1 cellular context compared by ENCODE assay signal in the genomic region with DNA sequence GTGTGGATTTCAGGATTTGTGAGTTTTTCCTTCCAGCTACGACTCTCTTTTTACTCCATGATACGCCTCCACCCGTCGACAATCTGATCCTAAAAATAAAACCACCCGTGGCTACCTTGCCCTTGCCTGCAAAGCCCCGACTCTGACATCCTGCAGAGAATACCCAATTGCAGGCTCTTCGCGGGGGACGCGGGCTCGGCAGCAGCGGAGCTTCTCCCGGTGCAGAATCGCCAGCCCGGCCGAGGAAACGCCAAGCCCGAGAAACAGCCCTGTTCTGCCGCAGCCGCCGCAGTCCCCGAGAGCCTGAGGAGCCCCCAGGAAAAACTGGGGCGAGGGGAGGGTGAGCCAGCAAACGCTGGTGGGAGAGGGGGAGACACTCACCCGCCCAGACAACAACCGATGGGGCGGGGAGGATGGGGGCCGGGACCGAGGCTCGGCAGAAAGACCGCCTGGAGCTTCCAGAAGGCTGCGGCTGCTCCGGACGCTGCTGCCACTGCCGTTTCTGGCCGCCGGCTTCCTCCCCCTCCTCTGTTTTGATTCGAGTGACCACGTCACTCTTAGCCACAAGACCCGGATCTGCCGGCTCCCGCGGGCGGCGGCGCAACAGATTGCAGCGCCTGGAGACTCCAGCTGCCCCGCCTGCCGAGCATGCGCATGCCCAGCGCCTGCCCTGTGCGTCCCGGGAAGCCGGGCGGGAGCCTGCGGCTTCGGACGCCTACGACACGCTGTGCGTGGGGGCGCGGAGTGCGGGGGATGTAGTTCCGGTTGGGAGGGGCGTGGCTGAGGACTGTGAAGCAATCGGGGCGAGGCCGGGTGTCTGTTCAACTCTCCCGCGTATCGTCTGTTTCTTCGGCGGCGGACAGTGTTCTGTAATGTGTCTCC.
A peak's percentile ranks its signal among the peaks of the same experiment; 100 is the strongest.
TF ChIP-seq lines count a peak whose summit lies in the region.

A gene (minus strand): TSS at position 508 of the 882 bp plus-strand sequence. CDS start 33,720 bp downstream, outside the sequence.

TF ChIP-seq in K562, 482 proteins besides CTCF, POLR2A, EP300 and RAD21 (continued from another document and continues in another):
- TF ChIP-seq, protein P1, sequence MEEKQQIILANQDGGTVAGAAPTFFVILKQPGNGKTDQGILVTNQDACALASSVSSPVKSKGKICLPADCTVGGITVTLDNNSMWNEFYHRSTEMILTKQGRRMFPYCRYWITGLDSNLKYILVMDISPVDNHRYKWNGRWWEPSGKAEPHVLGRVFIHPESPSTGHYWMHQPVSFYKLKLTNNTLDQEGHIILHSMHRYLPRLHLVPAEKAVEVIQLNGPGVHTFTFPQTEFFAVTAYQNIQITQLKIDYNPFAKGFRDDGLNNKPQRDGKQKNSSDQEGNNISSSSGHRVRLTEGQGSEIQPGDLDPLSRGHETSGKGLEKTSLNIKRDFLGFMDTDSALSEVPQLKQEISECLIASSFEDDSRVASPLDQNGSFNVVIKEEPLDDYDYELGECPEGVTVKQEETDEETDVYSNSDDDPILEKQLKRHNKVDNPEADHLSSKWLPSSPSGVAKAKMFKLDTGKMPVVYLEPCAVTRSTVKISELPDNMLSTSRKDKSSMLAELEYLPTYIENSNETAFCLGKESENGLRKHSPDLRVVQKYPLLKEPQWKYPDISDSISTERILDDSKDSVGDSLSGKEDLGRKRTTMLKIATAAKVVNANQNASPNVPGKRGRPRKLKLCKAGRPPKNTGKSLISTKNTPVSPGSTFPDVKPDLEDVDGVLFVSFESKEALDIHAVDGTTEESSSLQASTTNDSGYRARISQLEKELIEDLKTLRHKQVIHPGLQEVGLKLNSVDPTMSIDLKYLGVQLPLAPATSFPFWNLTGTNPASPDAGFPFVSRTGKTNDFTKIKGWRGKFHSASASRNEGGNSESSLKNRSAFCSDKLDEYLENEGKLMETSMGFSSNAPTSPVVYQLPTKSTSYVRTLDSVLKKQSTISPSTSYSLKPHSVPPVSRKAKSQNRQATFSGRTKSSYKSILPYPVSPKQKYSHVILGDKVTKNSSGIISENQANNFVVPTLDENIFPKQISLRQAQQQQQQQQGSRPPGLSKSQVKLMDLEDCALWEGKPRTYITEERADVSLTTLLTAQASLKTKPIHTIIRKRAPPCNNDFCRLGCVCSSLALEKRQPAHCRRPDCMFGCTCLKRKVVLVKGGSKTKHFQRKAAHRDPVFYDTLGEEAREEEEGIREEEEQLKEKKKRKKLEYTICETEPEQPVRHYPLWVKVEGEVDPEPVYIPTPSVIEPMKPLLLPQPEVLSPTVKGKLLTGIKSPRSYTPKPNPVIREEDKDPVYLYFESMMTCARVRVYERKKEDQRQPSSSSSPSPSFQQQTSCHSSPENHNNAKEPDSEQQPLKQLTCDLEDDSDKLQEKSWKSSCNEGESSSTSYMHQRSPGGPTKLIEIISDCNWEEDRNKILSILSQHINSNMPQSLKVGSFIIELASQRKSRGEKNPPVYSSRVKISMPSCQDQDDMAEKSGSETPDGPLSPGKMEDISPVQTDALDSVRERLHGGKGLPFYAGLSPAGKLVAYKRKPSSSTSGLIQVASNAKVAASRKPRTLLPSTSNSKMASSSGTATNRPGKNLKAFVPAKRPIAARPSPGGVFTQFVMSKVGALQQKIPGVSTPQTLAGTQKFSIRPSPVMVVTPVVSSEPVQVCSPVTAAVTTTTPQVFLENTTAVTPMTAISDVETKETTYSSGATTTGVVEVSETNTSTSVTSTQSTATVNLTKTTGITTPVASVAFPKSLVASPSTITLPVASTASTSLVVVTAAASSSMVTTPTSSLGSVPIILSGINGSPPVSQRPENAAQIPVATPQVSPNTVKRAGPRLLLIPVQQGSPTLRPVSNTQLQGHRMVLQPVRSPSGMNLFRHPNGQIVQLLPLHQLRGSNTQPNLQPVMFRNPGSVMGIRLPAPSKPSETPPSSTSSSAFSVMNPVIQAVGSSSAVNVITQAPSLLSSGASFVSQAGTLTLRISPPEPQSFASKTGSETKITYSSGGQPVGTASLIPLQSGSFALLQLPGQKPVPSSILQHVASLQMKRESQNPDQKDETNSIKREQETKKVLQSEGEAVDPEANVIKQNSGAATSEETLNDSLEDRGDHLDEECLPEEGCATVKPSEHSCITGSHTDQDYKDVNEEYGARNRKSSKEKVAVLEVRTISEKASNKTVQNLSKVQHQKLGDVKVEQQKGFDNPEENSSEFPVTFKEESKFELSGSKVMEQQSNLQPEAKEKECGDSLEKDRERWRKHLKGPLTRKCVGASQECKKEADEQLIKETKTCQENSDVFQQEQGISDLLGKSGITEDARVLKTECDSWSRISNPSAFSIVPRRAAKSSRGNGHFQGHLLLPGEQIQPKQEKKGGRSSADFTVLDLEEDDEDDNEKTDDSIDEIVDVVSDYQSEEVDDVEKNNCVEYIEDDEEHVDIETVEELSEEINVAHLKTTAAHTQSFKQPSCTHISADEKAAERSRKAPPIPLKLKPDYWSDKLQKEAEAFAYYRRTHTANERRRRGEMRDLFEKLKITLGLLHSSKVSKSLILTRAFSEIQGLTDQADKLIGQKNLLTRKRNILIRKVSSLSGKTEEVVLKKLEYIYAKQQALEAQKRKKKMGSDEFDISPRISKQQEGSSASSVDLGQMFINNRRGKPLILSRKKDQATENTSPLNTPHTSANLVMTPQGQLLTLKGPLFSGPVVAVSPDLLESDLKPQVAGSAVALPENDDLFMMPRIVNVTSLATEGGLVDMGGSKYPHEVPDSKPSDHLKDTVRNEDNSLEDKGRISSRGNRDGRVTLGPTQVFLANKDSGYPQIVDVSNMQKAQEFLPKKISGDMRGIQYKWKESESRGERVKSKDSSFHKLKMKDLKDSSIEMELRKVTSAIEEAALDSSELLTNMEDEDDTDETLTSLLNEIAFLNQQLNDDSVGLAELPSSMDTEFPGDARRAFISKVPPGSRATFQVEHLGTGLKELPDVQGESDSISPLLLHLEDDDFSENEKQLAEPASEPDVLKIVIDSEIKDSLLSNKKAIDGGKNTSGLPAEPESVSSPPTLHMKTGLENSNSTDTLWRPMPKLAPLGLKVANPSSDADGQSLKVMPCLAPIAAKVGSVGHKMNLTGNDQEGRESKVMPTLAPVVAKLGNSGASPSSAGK (IDR thresholded peaks at IDR 0.05) = peak; percentile 90
- TF ChIP-seq ESRRA (IDR thresholded peaks at IDR 0.05; ENCODE audit: borderline replicate concordance, low read depth) (peak; percentile 79; the same call in 1 of the 2 replicates), SAP30 (IDR thresholded peaks at IDR 0.05; ENCODE audit: borderline replicate concordance, insufficient read depth, low read depth, low read length, poor library complexity, severe bottlenecking) (peak; percentile 33), KLF13 (tag; IDR thresholded peaks at IDR 0.05; ENCODE audit: borderline replicate concordance, low read depth) (peak; percentile 92; the same call in 1 of the 2 replicates), CTBP1 (IDR thresholded peaks at IDR 0.05; ENCODE audit: borderline replicate concordance) (peak; percentile 81), CBFA2T3 (IDR thresholded peaks at IDR 0.05) (peak; percentile 50; the same call in 1 of the 2 replicates), PHF8 (IDR thresholded peaks at IDR 0.05; ENCODE audit: borderline replicate concordance, low read length) (peak; percentile 85; the same call in 1 of the 2 replicates), TAF7 (tag; IDR thresholded peaks at IDR 0.05) (peak; percentile 70), SMAD4 (CRISPR knock-in tag; conservative IDR thresholded peaks at IDR 0.05) (peak; percentile 79), MTA1 (IDR thresholded peaks at IDR 0.05; ENCODE audit: borderline replicate concordance) (0 out of 2 replicates have a peak, but pooled peaks have one; percentile 21), MYNN (IDR thresholded peaks at IDR 0.05) (peak; percentile 15; the same call in 1 of the 2 replicates), MYNN (CRISPR knock-in tag; IDR thresholded peaks at IDR 0.05) (no peak), POLR3G (IDR thresholded peaks at IDR 0.05; ENCODE audit: extremely low read depth, insufficient read length, insufficient replicate concordance) (no peak), CXXC5 (CRISPR knock-in tag; IDR thresholded peaks at IDR 0.05) (peak; percentile 100), L3MBTL2 (IDR thresholded peaks at IDR 0.05) (peak; percentile 96), ZFP36 (IDR thresholded peaks at IDR 0.05; ENCODE audit: low read depth, low read length, partially characterized antibody) (peak; percentile 1), LCOR (CRISPR knock-in tag; IDR thresholded peaks at IDR 0.05) (peak; percentile 69), RFX7 (CRISPR knock-in tag; IDR thresholded peaks at IDR 0.05) (no peak), NCOA6 (IDR thresholded peaks at IDR 0.05) (peak; percentile 75; the same call in 1 of the 2 replicates), TAF1 (IDR thresholded peaks at IDR 0.05; ENCODE audit: control insufficient read depth, extremely low read depth, insufficient read depth, low read length, severe bottlenecking) (peak; percentile 74)
- TF ChIP-seq, protein P2, sequence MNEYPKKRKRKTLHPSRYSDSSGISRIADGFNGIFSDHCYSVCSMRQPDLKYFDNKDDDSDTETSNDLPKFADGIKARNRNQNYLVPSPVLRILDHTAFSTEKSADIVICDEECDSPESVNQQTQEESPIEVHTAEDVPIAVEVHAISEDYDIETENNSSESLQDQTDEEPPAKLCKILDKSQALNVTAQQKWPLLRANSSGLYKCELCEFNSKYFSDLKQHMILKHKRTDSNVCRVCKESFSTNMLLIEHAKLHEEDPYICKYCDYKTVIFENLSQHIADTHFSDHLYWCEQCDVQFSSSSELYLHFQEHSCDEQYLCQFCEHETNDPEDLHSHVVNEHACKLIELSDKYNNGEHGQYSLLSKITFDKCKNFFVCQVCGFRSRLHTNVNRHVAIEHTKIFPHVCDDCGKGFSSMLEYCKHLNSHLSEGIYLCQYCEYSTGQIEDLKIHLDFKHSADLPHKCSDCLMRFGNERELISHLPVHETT (CRISPR knock-in tag; conservative IDR thresholded peaks at IDR 0.05 in 1 of 2, IDR thresholded peaks at IDR 0.05 in 1 of 2) = peak in 1 of 2 experiments; percentile 66; a peak in 1 of 4 replicates
- TF ChIP-seq, protein P3, sequence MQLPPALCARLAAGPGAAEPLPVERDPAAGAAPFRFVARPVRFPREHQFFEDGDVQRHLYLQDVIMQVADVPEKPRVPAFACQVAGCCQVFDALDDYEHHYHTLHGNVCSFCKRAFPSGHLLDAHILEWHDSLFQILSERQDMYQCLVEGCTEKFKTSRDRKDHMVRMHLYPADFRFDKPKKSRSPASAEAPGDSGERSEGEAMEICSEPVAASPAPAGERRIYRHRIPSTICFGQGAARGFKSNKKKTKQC (CRISPR knock-in tag; IDR thresholded peaks at IDR 0.05) = peak; percentile 70; the same call in 1 of the 2 replicates
- TF ChIP-seq, protein P4, sequence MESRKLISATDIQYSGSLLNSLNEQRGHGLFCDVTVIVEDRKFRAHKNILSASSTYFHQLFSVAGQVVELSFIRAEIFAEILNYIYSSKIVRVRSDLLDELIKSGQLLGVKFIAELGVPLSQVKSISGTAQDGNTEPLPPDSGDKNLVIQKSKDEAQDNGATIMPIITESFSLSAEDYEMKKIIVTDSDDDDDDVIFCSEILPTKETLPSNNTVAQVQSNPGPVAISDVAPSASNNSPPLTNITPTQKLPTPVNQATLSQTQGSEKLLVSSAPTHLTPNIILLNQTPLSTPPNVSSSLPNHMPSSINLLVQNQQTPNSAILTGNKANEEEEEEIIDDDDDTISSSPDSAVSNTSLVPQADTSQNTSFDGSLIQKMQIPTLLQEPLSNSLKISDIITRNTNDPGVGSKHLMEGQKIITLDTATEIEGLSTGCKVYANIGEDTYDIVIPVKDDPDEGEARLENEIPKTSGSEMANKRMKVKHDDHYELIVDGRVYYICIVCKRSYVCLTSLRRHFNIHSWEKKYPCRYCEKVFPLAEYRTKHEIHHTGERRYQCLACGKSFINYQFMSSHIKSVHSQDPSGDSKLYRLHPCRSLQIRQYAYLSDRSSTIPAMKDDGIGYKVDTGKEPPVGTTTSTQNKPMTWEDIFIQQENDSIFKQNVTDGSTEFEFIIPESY (CRISPR knock-in tag; IDR thresholded peaks at IDR 0.05) = peak; percentile 30; the same call in 1 of the 2 replicates
- TF ChIP-seq, protein P5, sequence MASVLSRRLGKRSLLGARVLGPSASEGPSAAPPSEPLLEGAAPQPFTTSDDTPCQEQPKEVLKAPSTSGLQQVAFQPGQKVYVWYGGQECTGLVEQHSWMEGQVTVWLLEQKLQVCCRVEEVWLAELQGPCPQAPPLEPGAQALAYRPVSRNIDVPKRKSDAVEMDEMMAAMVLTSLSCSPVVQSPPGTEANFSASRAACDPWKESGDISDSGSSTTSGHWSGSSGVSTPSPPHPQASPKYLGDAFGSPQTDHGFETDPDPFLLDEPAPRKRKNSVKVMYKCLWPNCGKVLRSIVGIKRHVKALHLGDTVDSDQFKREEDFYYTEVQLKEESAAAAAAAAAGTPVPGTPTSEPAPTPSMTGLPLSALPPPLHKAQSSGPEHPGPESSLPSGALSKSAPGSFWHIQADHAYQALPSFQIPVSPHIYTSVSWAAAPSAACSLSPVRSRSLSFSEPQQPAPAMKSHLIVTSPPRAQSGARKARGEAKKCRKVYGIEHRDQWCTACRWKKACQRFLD (CRISPR knock-in tag; IDR thresholded peaks at IDR 0.05) = peak; percentile 77
